8 cellular contexts compared by ENCODE assay signal in the genomic region with DNA sequence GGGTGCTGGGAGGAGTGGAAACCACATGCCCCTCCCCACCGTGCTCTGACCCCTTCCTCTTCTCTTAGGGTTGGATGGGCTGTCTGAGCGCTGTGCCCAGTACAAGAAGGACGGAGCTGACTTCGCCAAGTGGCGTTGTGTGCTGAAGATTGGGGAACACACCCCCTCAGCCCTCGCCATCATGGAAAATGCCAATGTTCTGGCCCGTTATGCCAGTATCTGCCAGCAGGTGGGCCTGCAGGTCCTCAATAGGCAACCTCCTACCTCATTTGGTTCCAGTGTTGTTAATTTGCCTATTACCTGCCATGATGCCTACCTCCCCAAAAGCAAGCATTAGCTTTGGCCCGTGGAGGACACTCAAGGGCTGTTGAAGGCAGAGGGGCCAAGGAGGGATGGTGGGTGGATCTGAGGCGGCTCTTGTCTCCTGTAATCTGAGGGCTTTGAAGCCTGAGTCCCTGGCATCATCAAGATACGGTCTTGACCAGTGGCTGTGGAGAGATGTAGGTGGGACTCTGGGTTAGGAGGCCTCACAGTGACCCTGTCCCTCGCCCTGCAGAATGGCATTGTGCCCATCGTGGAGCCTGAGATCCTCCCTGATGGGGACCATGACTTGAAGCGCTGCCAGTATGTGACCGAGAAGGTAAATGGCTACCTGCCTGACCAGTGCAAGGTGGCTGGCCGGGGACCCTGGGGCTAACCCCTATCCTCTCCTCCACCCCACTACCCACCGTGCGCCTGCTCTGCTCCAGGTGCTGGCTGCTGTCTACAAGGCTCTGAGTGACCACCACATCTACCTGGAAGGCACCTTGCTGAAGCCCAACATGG. TPM values are rescaled to one million over a fixed set of nuclear protein-coding genes. Genes with fewer than 3 reads are reported as not detected.
DNase-seq lines count a peak whose midpoint lies in the region; ATAC-seq and TF ChIP-seq lines count a peak whose summit lies in the region.

No MANE protein-coding gene starts in this region.

- intact Hi-C loops in left colon (cut with DNase I, micrococcal nuclease) = no loop called here

- peak overlapping the region; percentile 56 for H3K27ac ChIP-seq in muscle layer of colon (ENCODE audit: low read depth, low read length)

- no peaks in the 10 kb centered on the region for H3K27me3 ChIP-seq in muscle layer of colon (ENCODE audit: control insufficient read depth in 1 of 2, insufficient read depth in 2 of 2, low read length in 2 of 2)

- H3K36me3 ChIP-seq in muscle layer of colon (ENCODE audit: insufficient read depth, low read length) = peaks cover 54% of the 10 kb centered on the region

- peaks cover 43% of the 10 kb centered on the region for H3K4me1 ChIP-seq in muscle layer of colon (ENCODE audit: insufficient read depth, low read length)

- H3K9me3 ChIP-seq in muscle layer of colon (ENCODE audit: low read length) = no peaks in the 10 kb centered on the region

- no peak for ATAC-seq in GM19452 (IDR thresholded peaks at IDR 0.05; ENCODE audit: unreplicated experiment)
- no peak for ATAC-seq in left colon
- ATAC-seq in GM21390 (IDR thresholded peaks at IDR 0.05; ENCODE audit: unreplicated experiment) = no peak

- H3K9ac ChIP-seq in muscle layer of colon (ENCODE audit: low read length) = peak overlapping the region; percentile 42

- DNase-seq in RPMI8226 (peak; percentile 57), astrocyte of the hippocampus (ENCODE audit: low read depth, low spot score) (peak; percentile 51), mesenteric fat pad (ENCODE audit: low spot score) (no peak), left colon (no peak)

- peak overlapping the region in 1 of 2 donors; percentile 28 for H3K4me3 ChIP-seq in muscle layer of colon (ENCODE audit: low read depth in 1 of 2, low read length in 2 of 2)

- peak; percentile 54 for TF ChIP-seq CTCF in GM12874 (IDR thresholded peaks at IDR 0.05; ENCODE audit: insufficient read depth, low read depth, low read length)

RNA-seq across cellular contexts. Expression of gene ALDOA, which starts 3.4 kb away (rescaled TPM):
- total RNA-seq in mesenteric fat pad = 1,236 TPM
- 1,000 to 10,000 TPM; 1,798 to 1,835 TPM for total RNA-seq in left colon

RNA-seq across cellular contexts. Expression of gene PPP4C, which starts 6.8 kb away (rescaled TPM):
- total RNA-seq in mesenteric fat pad (81.1 TPM), left colon (100 to 1,000 TPM; 101 to 106 TPM)

RNA-seq across cellular contexts. Expression of gene TBX6, which starts 22.8 kb away (rescaled TPM):
- total RNA-seq in mesenteric fat pad (0.67 TPM), left colon (1 to 10 TPM in 1 of 2 donors, under 1 TPM in 1; 0.92 to 1.1 TPM)

RNA-seq across cellular contexts. Expression of gene YPEL3, which starts 27.1 kb away (rescaled TPM):
- total RNA-seq in mesenteric fat pad (49.3 TPM), left colon (10 to 100 TPM; 30.5 to 58.2 TPM)

RNA-seq across cellular contexts. Expression of gene TLCD3B, which starts 37.9 kb away (rescaled TPM):
- total RNA-seq in mesenteric fat pad (not detected), left colon (under 1 TPM in 1 of 2 donors, not detected in 1; 0.31 TPM)

Comparison
In these comparisons a context has a peak if more than half of its experiments do, and no peak if none do; other contexts are left out.
1. DNase-seq: peak in RPMI8226 (single experiment) and astrocyte of the hippocampus (single experiment); none in mesenteric fat pad (single experiment) and left colon (0 of 2).